Comparison of ENCODE assay signal across 27 cellular contexts in the genomic region with DNA sequence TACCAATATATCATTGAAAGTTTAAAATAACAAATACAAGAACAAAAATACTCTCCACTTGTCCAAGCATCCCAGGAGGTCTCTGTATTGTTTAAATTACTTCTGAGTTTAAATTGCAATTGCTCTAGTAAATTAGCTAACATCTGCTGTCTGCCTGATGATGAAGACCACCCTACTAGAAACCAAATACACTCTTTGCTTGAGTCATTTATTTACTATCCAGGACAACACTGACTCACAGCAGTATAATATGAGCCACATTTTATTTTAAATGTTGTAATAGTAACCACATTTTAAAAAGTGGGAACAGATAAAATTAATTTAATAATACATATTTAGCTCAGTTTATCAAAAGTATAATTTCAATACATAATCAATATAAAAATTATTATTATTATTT.
"Had no signal": no experiment of that assay in that cellular context is flagged by ENCODE, and none has a peak within 500 bp of the region (broad histone marks: within the 10 kb centered on the region; RNA-seq: fewer than 3 reads in every experiment).

No MANE protein-coding gene starts in this region.

- H3K4me3 ChIP-seq: dorsolateral prefrontal cortex, gastrocnemius medialis, lung, sigmoid colon, spleen, suprapubic skin, transverse colon, uterus had no signal

- H3K36me3 ChIP-seq: gastrocnemius medialis, sigmoid colon, spleen, suprapubic skin, transverse colon, uterus, WERI-Rb-1 had no signal

- H3K9me3 Mint-ChIP-seq: stimulated activated naive CD8-positive, alpha-beta T cell treated with anti-CD3 and anti-CD28 coated beads, Interleukin-15, amount 100 ng/mL, for 72 hours had no signal

- DNase-seq: activated CD4-positive, alpha-beta T cell treated with anti-CD3 and anti-CD28 coated beads for 1 hour; activated CD8-positive, alpha-beta memory T cell treated with anti-CD3 and anti-CD28 coated beads for 24 hours; activated CD8-positive, alpha-beta memory T cell treated with anti-CD3 and anti-CD28 coated beads, Interleukin-2, amount 50 U/mL, for 48 hours; activated effector memory CD4-positive, alpha-beta T cell treated with Interleukin-2 at 50 U/mL for 16 hours; activated naive CD4-positive, alpha-beta T cell treated with anti-CD3 and anti-CD28 coated beads, Interleukin-2, amount 50 U/mL, for 16 hours; activated T-cell treated with anti-CD3 and anti-CD28 coated beads, Interleukin-2, amount 50 U/mL, for 48 hours; dorsolateral prefrontal cortex; endodermal cell; gastrocnemius medialis; head of caudate nucleus; midbrain; nephron progenitor cell; nucleus accumbens; posterior cingulate gyrus; sigmoid colon; spleen; stimulated activated CD8-positive, alpha-beta memory T cell treated with anti-CD3 and anti-CD28 coated beads, Interleukin-4, amount 100 ng/mL, for 48 hours; stimulated activated naive CD8-positive, alpha-beta T cell treated with anti-CD3 and anti-CD28 coated beads, Interleukin-15, amount 100 ng/mL, for 72 hours; T-helper 2 cell; transverse colon; uterus; WERI-Rb-1 had no signal

- FAIRE-seq: colon, keratinocyte had no signal

- H3K9me3 ChIP-seq: gastrocnemius medialis, sigmoid colon, suprapubic skin, transverse colon, uterus had no signal

- ATAC-seq: gastrocnemius medialis; stimulated activated naive CD8-positive, alpha-beta T cell treated with anti-CD3 and anti-CD28 coated beads, Interleukin-15, amount 100 ng/mL, for 72 hours had no signal

- H3K27ac ChIP-seq: dorsolateral prefrontal cortex, epithelial cell of prostate, gastrocnemius medialis, sigmoid colon, spleen, suprapubic skin, transverse colon, uterus, WERI-Rb-1 had no signal

- H3K27me3 ChIP-seq: dorsolateral prefrontal cortex, gastrocnemius medialis, sigmoid colon, spleen, suprapubic skin, transverse colon, uterus had no signal

- H3K27ac Mint-ChIP-seq: endodermal cell; nephron progenitor cell; stimulated activated naive CD8-positive, alpha-beta T cell treated with anti-CD3 and anti-CD28 coated beads, Interleukin-15, amount 100 ng/mL, for 72 hours had no signal

- H3K4me1 ChIP-seq: uterus had no signal

- H3K4me3 Mint-ChIP-seq: endodermal cell; nephron progenitor cell; stimulated activated naive CD8-positive, alpha-beta T cell treated with anti-CD3 and anti-CD28 coated beads, Interleukin-15, amount 100 ng/mL, for 72 hours had no signal
